16 cellular contexts compared by ENCODE assay signal in the genomic region with DNA sequence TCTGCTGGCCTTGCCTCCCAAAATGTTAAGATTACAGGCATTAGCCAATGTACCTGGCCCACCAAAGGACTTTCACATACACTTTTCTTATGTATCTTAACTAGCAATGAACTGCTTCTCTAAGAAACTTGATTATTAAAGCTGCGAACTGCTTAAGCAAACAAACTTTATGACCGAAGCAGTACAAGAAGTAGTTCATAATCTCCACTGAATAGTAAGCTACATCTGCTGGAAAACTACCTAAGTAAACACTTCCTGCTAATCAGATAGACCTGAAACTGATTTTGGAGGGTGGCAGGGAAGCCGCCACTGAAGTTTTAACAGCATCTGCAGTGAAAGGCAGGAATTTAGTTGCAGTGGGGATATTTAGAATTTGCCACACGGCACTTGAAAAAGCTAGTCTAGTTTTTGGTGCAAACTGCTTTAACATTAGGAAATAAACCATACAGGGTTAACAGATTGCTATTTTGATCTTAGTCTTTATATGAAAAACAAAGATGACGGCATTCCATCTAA. TPM values are rescaled to one million over a fixed set of nuclear protein-coding genes. Genes with fewer than 3 reads are reported as not detected.
DNase-seq lines count a peak whose midpoint lies in the region; ATAC-seq and TF ChIP-seq lines count a peak whose summit lies in the region.
"Had no signal": no experiment of that assay in that cellular context is flagged by ENCODE, and none has a peak within 500 bp of the region (broad histone marks: within the 10 kb centered on the region; RNA-seq: fewer than 3 reads in every experiment).

No MANE protein-coding gene starts in this region.

- H3K27me3 ChIP-seq in OCI-LY1 (ENCODE audit: insufficient read depth, low read length), result no peaks in the 10 kb centered on the region
- no peaks in the 10 kb centered on the region for H3K27me3 ChIP-seq in H9 (ENCODE audit: insufficient read depth, low read length)

- H3K56ac ChIP-seq in H9 (ENCODE audit: insufficient read length, low read depth, low read length), result no peak overlapping the region

- H3K4me2 ChIP-seq in OCI-LY1 (ENCODE audit: low read length), result peak overlapping the region; percentile 58
- H3K4me2 ChIP-seq in H9 (ENCODE audit: insufficient read depth, insufficient read length, low read length), result no peak overlapping the region
- H3K4me2 ChIP-seq: SK-N-SH had no signal

- peaks cover 11% of the 10 kb centered on the region for H3F3A ChIP-seq in OCI-LY1 (ENCODE audit: insufficient read depth, low read length)

- H4K8ac ChIP-seq in H9 (replicated peaks; ENCODE audit: insufficient read length, low read depth, low read length), result no peak overlapping the region

- peak overlapping the region in 7 of 8 donors; percentile 23 to 82 (median 57) for H3K4me3 Mint-ChIP-seq in naive B cell
- no peak overlapping the region for H3K4me3 Mint-ChIP-seq in H9
- H3K4me3 Mint-ChIP-seq: T-helper 1 cell treated with Interleukin-12 subunit alpha and Interleukin-12 subunit beta and Interleukin-4 antibody, amounts not matched to agents 30 μg/mL and 1 μg/mL, for 36 hours had no signal

- H2BK120ac ChIP-seq in H9 (ENCODE audit: low read depth, low read length, poor library complexity, severe bottlenecking), result no peak overlapping the region

- no peaks in the 10 kb centered on the region for H3K9me2 ChIP-seq in OCI-LY1 (ENCODE audit: low read depth, low read length)
- H3K9me2 ChIP-seq: SK-N-SH had no signal

- H3K4me3 ChIP-seq in OCI-LY1 (ENCODE audit: low read depth, low read length, poor library complexity, severe bottlenecking), result no peak overlapping the region

- no peak overlapping the region for H3K14ac ChIP-seq in H9 (ENCODE audit: insufficient read depth, low read length)

- no peak overlapping the region for H3K18ac ChIP-seq in H9 (ENCODE audit: insufficient read length, low read depth, low read length)

- H3K27ac ChIP-seq in OCI-LY1 (ENCODE audit: low read depth, low read length, poor library complexity, severe bottlenecking), result peak overlapping the region; percentile 93
- no peak overlapping the region for H3K27ac ChIP-seq in H9 (ENCODE audit: insufficient read length, low read depth, low read length)

- H3K9me3 ChIP-seq in OCI-LY1 (ENCODE audit: low read length) (no peaks in the 10 kb centered on the region), H9 (ENCODE audit: control insufficient read depth, low read depth, low read length) (no peaks in the 10 kb centered on the region)
- H3K9me3 ChIP-seq: SK-N-SH had no signal

- TF ChIP-seq CTCF in OCI-LY1 (IDR thresholded peaks at IDR 0.05; ENCODE audit: low read length) (no peak), H9 (conservative IDR thresholded peaks at IDR 0.05) (no peak)

- H3K9me3 Mint-ChIP-seq in naive B cell, result no peaks in the 10 kb centered on the region
- H3K9me3 Mint-ChIP-seq in H9, result no peaks in the 10 kb centered on the region
- H3K9me3 Mint-ChIP-seq: T-helper 1 cell treated with Interleukin-12 subunit alpha and Interleukin-12 subunit beta and Interleukin-4 antibody, amounts not matched to agents 30 μg/mL and 1 μg/mL, for 36 hours had no signal

- H2BK20ac ChIP-seq in H9 (ENCODE audit: low read depth, low read length, poor library complexity, severe bottlenecking), result no peak overlapping the region

- peak overlapping the region; percentile 18 to 99 (median 98) for H3K27ac Mint-ChIP-seq in naive B cell
- no peak overlapping the region; a peak in 1 of 7 replicates for H3K27ac Mint-ChIP-seq in H9
- H3K27ac Mint-ChIP-seq: T-helper 1 cell treated with Interleukin-12 subunit alpha and Interleukin-12 subunit beta and Interleukin-4 antibody, amounts not matched to agents 30 μg/mL and 1 μg/mL, for 36 hours had no signal

- H3K4ac ChIP-seq in H9 (ENCODE audit: low read depth, low read length), result no peak overlapping the region

- H3K79me1 ChIP-seq in H9 (ENCODE audit: insufficient read depth, low read depth, low read length, poor library complexity, severe bottlenecking), result no peaks in the 10 kb centered on the region

- H4K20me1 ChIP-seq in OCI-LY1 (ENCODE audit: insufficient read depth, low read length) (no peaks in the 10 kb centered on the region), H9 (ENCODE audit: control insufficient read depth, insufficient read depth, insufficient read length) (no peaks in the 10 kb centered on the region)

- peaks cover 33% of the 10 kb centered on the region for H3K4me1 ChIP-seq in OCI-LY1 (ENCODE audit: insufficient read depth, low read length, severe bottlenecking)
- no peaks in the 10 kb centered on the region for H3K4me1 ChIP-seq in H9 (ENCODE audit: insufficient read depth, low read length)

- H3T11ph ChIP-seq in H9 (ENCODE audit: low read length), result no peak overlapping the region

- ATAC-seq in GM18868 (IDR thresholded peaks at IDR 0.05; ENCODE audit: unreplicated experiment) (peak; percentile 4), naive B cell (ENCODE audit: low read depth in 2 of 2) (no peak)
- ATAC-seq: Panc1, Right ventricle myocardium inferior had no signal

- no peaks in the 10 kb centered on the region for H3K23me2 ChIP-seq in H9 (ENCODE audit: insufficient read length, low read depth, low read length, poor library complexity, severe bottlenecking)

- no peaks in the 10 kb centered on the region for H3K79me2 ChIP-seq in OCI-LY1 (ENCODE audit: insufficient read depth, low read length)
- H3K79me2 ChIP-seq in H9 (ENCODE audit: insufficient read depth, low read length), result no peaks in the 10 kb centered on the region

- H4K5ac ChIP-seq in H9 (ENCODE audit: insufficient read length, low read depth, low read length), result no peak overlapping the region

- peaks cover 22 to 25% of the 10 kb centered on the region in 2 donors for H3K36me3 Mint-ChIP-seq in naive B cell
- H3K36me3 Mint-ChIP-seq in H9 (ENCODE audit: insufficient read depth in 1 of 3, low read depth in 3 of 3), result peaks cover 49 to 95% (median 82%) of the 10 kb centered on the region in 3 experiments

- no peak overlapping the region for H2BK12ac ChIP-seq in H9 (ENCODE audit: insufficient read length, low read depth, low read length)

- H3K9ac ChIP-seq in OCI-LY1 (ENCODE audit: low read length) (peak overlapping the region; percentile 30), H9 (ENCODE audit: extremely low read depth, insufficient read length, low read length) (no peak overlapping the region)
- H3K9ac ChIP-seq: SK-N-SH had no signal

- H3K27me3 Mint-ChIP-seq in naive B cell (no peaks in the 10 kb centered on the region), H9 (ENCODE audit: low read depth) (no peaks in the 10 kb centered on the region)

- no peak overlapping the region for H4K91ac ChIP-seq in H9 (ENCODE audit: insufficient read length, low read depth, low read length)

- WGBS in H9 (ENCODE audit: extremely low coverage, insufficient read length, low lambda C conversion rate), result no CpG with 5 or more reads among the region's 5 CpGs

- H3K36me3 ChIP-seq in OCI-LY1 (ENCODE audit: insufficient read depth, low read length), result peaks cover 92% of the 10 kb centered on the region

- no peak overlapping the region for H2AK5ac ChIP-seq in H9 (ENCODE audit: insufficient read length, low read length)

- H2BK15ac ChIP-seq in H9 (ENCODE audit: low read depth, low read length), result no peak overlapping the region

- DNase-seq in naive B cell (no peak), medulla oblongata (ENCODE audit: extremely low spot score) (no peak), H9 (no peak), mucosa of gallbladder (ENCODE audit: low spot score) (no peak)
- DNase-seq: DMS 273 treated with DMSO at 0.1 percent for 48 hours, NCI-H1092, NCI-H1694, SK-N-SH had no signal

- peaks cover 10 to 33% (median 16%) of the 10 kb centered on the region in 3 donors for H3K4me1 Mint-ChIP-seq in naive B cell
- no peaks in the 10 kb centered on the region for H3K4me1 Mint-ChIP-seq in H9

- H2AFZ ChIP-seq in OCI-LY1 (ENCODE audit: low read length), result no peak overlapping the region
- H2AFZ ChIP-seq in H9 (ENCODE audit: low read length), result no peak overlapping the region

- H2BK5ac ChIP-seq in H9 (ENCODE audit: insufficient read length, low read length), result no peak overlapping the region

- no peak overlapping the region for H3K23ac ChIP-seq in H9 (ENCODE audit: insufficient read length, low read depth, low read length)

RNA-seq across cellular contexts. Expression of a gene that starts 8.1 kb away (rescaled TPM):
- 10 to 100 TPM; 11.4 to 19.4 (median 13.6) TPM for polyA plus RNA-seq in naive B cell (ENCODE audit: low read depth in 6 of 6)
- total RNA-seq in H9 (2021), result 25.4 and 25.9 TPM in 2 replicates
- total RNA-seq in mucosa of gallbladder, result 10.8 TPM

RNA-seq across cellular contexts. Expression of a gene that starts 8.5 kb away (rescaled TPM):
- polyA plus RNA-seq in naive B cell (ENCODE audit: low read depth in 6 of 6), result 1 to 10 TPM in 5 of 6 donors, under 1 TPM in 1; 0.52 to 3.0 (median 2.0) TPM
- 0.17 and 0.26 TPM in 2 replicates for total RNA-seq in H9 (2021)
- 0.23 TPM for total RNA-seq in mucosa of gallbladder
- total RNA-seq: HT-29 had no signal
- polyA plus RNA-seq: AG04450, BJ had no signal

RNA-seq across cellular contexts. Expression of a gene that starts 16.0 kb away (rescaled TPM):
- polyA plus RNA-seq in naive B cell (ENCODE audit: low read depth in 6 of 6), result 10 to 100 TPM in 3 of 6 donors, 1 to 10 TPM in 3; 7.2 to 17.0 (median 10.8) TPM
- 44.7 and 47.8 TPM in 2 replicates for total RNA-seq in H9 (2021)
- 25.6 TPM for total RNA-seq in mucosa of gallbladder

RNA-seq across cellular contexts. Expression of a gene that starts 16.4 kb away (rescaled TPM):
- polyA plus RNA-seq in naive B cell (ENCODE audit: low read depth in 6 of 6), result 1,000 to 10,000 TPM; 1,669 to 2,243 (median 1,811) TPM
- 819 and 831 TPM in 2 replicates for total RNA-seq in H9 (2021)
- 965 TPM for total RNA-seq in mucosa of gallbladder

RNA-seq across cellular contexts. Expression of a gene that starts 18.3 kb away (rescaled TPM):
- 1 to 10 TPM; 2.8 to 7.8 (median 6.0) TPM for polyA plus RNA-seq in naive B cell (ENCODE audit: low read depth in 6 of 6)
- 29.6 and 31.1 TPM in 2 replicates for total RNA-seq in H9 (2021)
- 3.0 TPM for total RNA-seq in mucosa of gallbladder

Comparison
In these comparisons a context has a peak if more than half of its experiments do, and no peak if none do; other contexts are left out.
1. H3K27ac Mint-ChIP-seq: peak in naive B cell (6 of 6); none in H9 (0 of 3).
2. H3K4me3 Mint-ChIP-seq: peak in naive B cell (7 of 8); none in H9 (0 of 2).